In the genomic region with DNA sequence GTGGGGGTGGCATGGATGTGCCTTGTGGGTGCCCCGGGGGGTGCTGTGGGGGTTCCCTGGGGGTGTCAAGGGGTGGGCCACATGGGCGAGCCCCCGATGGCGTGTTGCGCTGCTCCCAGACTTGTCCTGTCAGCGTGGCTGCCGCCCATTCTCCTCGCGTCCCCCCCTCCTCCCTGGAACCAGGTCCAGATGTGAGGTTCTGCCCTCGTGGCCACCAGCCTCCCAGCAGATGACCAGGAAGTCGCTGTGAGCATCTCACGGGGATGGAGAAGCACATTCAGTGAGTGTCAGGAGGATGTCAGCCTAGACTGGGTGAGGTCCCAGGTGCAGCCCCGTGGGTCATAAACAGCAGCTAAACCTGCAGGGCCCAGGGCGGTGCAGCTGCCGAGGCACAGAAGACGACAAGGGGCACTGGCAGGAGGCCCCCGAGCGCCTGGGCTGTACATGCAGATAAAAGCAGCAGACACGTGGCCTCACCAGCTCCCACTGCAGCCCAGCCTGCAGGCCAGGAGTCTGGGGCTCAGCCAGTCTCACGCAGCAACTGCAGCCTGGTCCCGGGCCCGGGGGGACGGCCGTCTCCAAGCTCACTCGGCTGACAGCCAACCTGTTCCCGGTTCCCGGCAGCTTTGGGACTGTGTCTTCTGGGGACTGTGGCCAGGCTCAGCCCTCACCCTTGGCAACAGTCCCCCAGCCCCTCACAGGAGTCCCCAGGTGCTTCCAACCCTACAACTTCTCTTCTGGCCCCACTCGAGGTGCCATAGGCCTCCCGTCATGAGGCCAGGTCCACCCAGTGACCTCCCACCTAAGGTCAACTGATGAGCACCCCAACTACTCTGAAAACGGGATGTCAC, we compare ENCODE assay signal across 9 cellular contexts. TPM values are rescaled to one million over a fixed set of nuclear protein-coding genes. Genes with fewer than 3 reads are reported as not detected.
DNase-seq lines count a peak whose midpoint lies in the region; ATAC-seq lines count a peak whose summit lies in the region.
"Had no signal": no experiment of that assay in that cellular context is flagged by ENCODE, and none has a peak within 500 bp of the region (broad histone marks: within the 10 kb centered on the region; RNA-seq: fewer than 3 reads in every experiment).

No MANE protein-coding gene starts in this region.

- CTCF ChIA-PET in activated CD4-positive, alpha-beta memory T cell treated with anti-CD3 and anti-CD28 coated beads for 36 hours (lab: Charles Lee) = no interaction called here

- no peaks in the 10 kb centered on the region for H3K27me3 Mint-ChIP-seq in activated CD4-positive, alpha-beta memory T cell treated with anti-CD3 and anti-CD28 coated beads for 36 hours

- intact Hi-C loops in activated CD4-positive, alpha-beta memory T cell treated with anti-CD3 and anti-CD28 coated beads for 36 hours (cut with micrococcal nuclease) = no loop called here
- intact Hi-C loops in left ventricle myocardium superior (cut with micrococcal nuclease) = no loop called here
- intact Hi-C loops in posterior vena cava (cut with DNase I) = no loop called here

- no peaks in the 10 kb centered on the region for H3K36me3 Mint-ChIP-seq in activated CD4-positive, alpha-beta memory T cell treated with anti-CD3 and anti-CD28 coated beads for 36 hours

- peak; percentile 74 for ATAC-seq in left ventricle myocardium superior

- POLR2A ChIA-PET in activated CD4-positive, alpha-beta memory T cell treated with anti-CD3 and anti-CD28 coated beads for 36 hours (lab: Charles Lee) = no interaction called here

- DNase-seq in D341Med (ENCODE audit: low spot score) = peak; percentile 46
- DNase-seq in activated CD4-positive, alpha-beta memory T cell treated with anti-CD3 and anti-CD28 coated beads for 36 hours = peak; percentile 7
- DNase-seq in left ventricle myocardium superior = peak; percentile 84
- peak; percentile 87 for DNase-seq in posterior vena cava (ENCODE audit: low spot score)
- no peak for DNase-seq in cerebellar nuclear complex (lab: John Stamatoyannopoulos, UW)
- no peak for DNase-seq in NAMALWA (ENCODE audit: low spot score)
- DNase-seq in RKO (ENCODE audit: low spot score) = no peak
- no peak for DNase-seq in SKM-1 (lab: John Stamatoyannopoulos, UW; ENCODE audit: unreplicated experiment)
- DNase-seq: stimulated activated CD4-positive, alpha-beta T cell treated with anti-CD3 and anti-CD28 coated beads, Interleukin-12 subunit alpha, Interleukin-12 subunit beta, amount 100 ng/mL, for 4 hours had no signal

- no peak overlapping the region for H3K4me3 Mint-ChIP-seq in activated CD4-positive, alpha-beta memory T cell treated with anti-CD3 and anti-CD28 coated beads for 36 hours

- H3K27ac Mint-ChIP-seq in activated CD4-positive, alpha-beta memory T cell treated with anti-CD3 and anti-CD28 coated beads for 36 hours = no peak overlapping the region

- H3K4me1 Mint-ChIP-seq in activated CD4-positive, alpha-beta memory T cell treated with anti-CD3 and anti-CD28 coated beads for 36 hours (ENCODE audit: low read depth) = no peaks in the 10 kb centered on the region

- H3K9me3 Mint-ChIP-seq in activated CD4-positive, alpha-beta memory T cell treated with anti-CD3 and anti-CD28 coated beads for 36 hours = no peaks in the 10 kb centered on the region

RNA-seq across cellular contexts. Expression of a gene that starts 17.5 kb away (rescaled TPM):
- 1 to 10 TPM; 4.3 to 4.8 TPM for total RNA-seq in activated CD4-positive, alpha-beta memory T cell treated with anti-CD3 and anti-CD28 coated beads for 36 hours
- total RNA-seq in left ventricle myocardium superior = 196 TPM
- total RNA-seq in posterior vena cava = 1,000 to 10,000 TPM; 1,504 to 1,642 TPM

Comparison
In these comparisons a context has a peak if more than half of its experiments do, and no peak if none do; other contexts are left out.
1. DNase-seq: peak in D341Med (single experiment), activated CD4-positive, alpha-beta memory T cell treated with anti-CD3 and anti-CD28 coated beads for 36 hours (single experiment), left ventricle myocardium superior (single experiment) and posterior vena cava (single experiment); none in cerebellar nuclear complex (0 of 2), NAMALWA (single experiment), RKO (single experiment) and SKM-1 (single experiment).
2. RNA of a gene that starts 17.5 kb away (total RNA-seq): 1,504 to 1,642 TPM in posterior vena cava and 196 TPM in left ventricle myocardium superior (single experiment); 4.3 to 4.8 TPM in activated CD4-positive, alpha-beta memory T cell treated with anti-CD3 and anti-CD28 coated beads for 36 hours; every median in the first group is over 10 times any median in the second.